Comparison of ENCODE assay signal across 29 cellular contexts in genomic region chr12:30784508-30784907, GRCh38.
"Had no signal": no experiment of that assay in that cellular context is flagged by ENCODE, and none has a peak within 500 bp of the region (broad histone marks: within the 10 kb centered on the region; RNA-seq: fewer than 3 reads in every experiment).

No MANE protein-coding gene starts in this region.

- H3K27ac Mint-ChIP-seq: activated CD8-positive, alpha-beta T cell treated with anti-CD3 and anti-CD28 coated beads for 36 hours; activated naive CD4-positive, alpha-beta T cell treated with anti-CD3 and anti-CD28 coated beads, Interleukin-2, amount 10 ng/mL, durations not matched to agents 7 days and 5 days; activated T-cell treated with anti-CD3 and anti-CD28 coated beads, Interleukin-2, amount 50 U/mL, for 72 hours; activated T-helper 2 cell treated with anti-CD3 and anti-CD28 coated beads, Interferon-gamma antibody, Interleukin-2, Interleukin-4, amounts not matched to agents 10 μg/mL and 5 μg/mL and 100 μg/mL, durations not matched to agents 14 hours and 24 hours and 36 hours had no signal

- H3K4me3 ChIP-seq: ascending aorta, body of pancreas, SJCRH30 had no signal

- H3K36me3 Mint-ChIP-seq: activated naive CD4-positive, alpha-beta T cell treated with anti-CD3 and anti-CD28 coated beads, Interleukin-2, amount 10 ng/mL, durations not matched to agents 7 days and 5 days had no signal

- H3K27me3 ChIP-seq: ascending aorta, body of pancreas, SJCRH30 had no signal

- H3K36me3 ChIP-seq: ascending aorta, SJCRH30 had no signal

- FAIRE-seq: bronchial epithelial cell had no signal

- H3K9ac ChIP-seq: SK-N-SH had no signal

- H3K9me3 ChIP-seq: ascending aorta, body of pancreas, SK-N-SH had no signal

- DNase-seq: activated CD4-positive, alpha-beta T cell treated with anti-CD3 and anti-CD28 coated beads for 4 hours; activated CD8-positive, alpha-beta memory T cell treated with anti-CD3 and anti-CD28 coated beads, Interleukin-2, amount 50 U/mL, for 4 hours; activated CD8-positive, alpha-beta T cell treated with anti-CD3 and anti-CD28 coated beads for 36 hours; activated gamma-delta T cell treated with Interleukin-2 at 50 U/mL for 16 hours; activated naive CD4-positive, alpha-beta T cell treated with anti-CD3 and anti-CD28 coated beads, Interleukin-2, amount 10 ng/mL, durations not matched to agents 7 days and 5 days; activated T-cell treated with anti-CD3 and anti-CD28 coated beads, Interleukin-2, amount 50 U/mL, for 72 hours; body of pancreas; central memory CD4-positive, alpha-beta T cell; Kasumi-1; NCI-H1417 treated with DMSO at 0.1 percent for 48 hours; NCI-H1694; NCI-H2029; NCI-H2107; NCI-H2171 treated with DMSO at 0.1 percent for 48 hours; NCI-H345; NCI-H510A; NCI-H526 treated with DMSO at 0.1 percent for 48 hours; NCI-H82; RPMI8226; SJCRH30; SK-N-SH; T-helper 1 cell had no signal

- H3K4me3 Mint-ChIP-seq: activated CD8-positive, alpha-beta T cell treated with anti-CD3 and anti-CD28 coated beads for 36 hours; activated naive CD4-positive, alpha-beta T cell treated with anti-CD3 and anti-CD28 coated beads, Interleukin-2, amount 10 ng/mL, durations not matched to agents 7 days and 5 days; activated T-cell treated with anti-CD3 and anti-CD28 coated beads, Interleukin-2, amount 50 U/mL, for 72 hours had no signal

- H3K4me2 ChIP-seq: SK-N-SH had no signal

- H3K4me1 ChIP-seq: ascending aorta, body of pancreas, SJCRH30 had no signal

- H3K4me1 Mint-ChIP-seq: activated naive CD4-positive, alpha-beta T cell treated with anti-CD3 and anti-CD28 coated beads, Interleukin-2, amount 10 ng/mL, durations not matched to agents 7 days and 5 days had no signal

- H3K9me3 Mint-ChIP-seq: activated CD8-positive, alpha-beta T cell treated with anti-CD3 and anti-CD28 coated beads for 36 hours; activated naive CD4-positive, alpha-beta T cell treated with anti-CD3 and anti-CD28 coated beads, Interleukin-2, amount 10 ng/mL, durations not matched to agents 7 days and 5 days; activated T-cell treated with anti-CD3 and anti-CD28 coated beads, Interleukin-2, amount 50 U/mL, for 72 hours; activated T-helper 2 cell treated with anti-CD3 and anti-CD28 coated beads, Interferon-gamma antibody, Interleukin-2, Interleukin-4, amounts not matched to agents 10 μg/mL and 5 μg/mL and 100 μg/mL, durations not matched to agents 14 hours and 24 hours and 36 hours had no signal

- ATAC-seq: activated CD4-positive, CD25-positive, alpha-beta regulatory T cell treated with anti-CD3 and anti-CD28 coated beads, Interleukin-2, amount 50 U/mL, for 24 hours; activated CD8-positive, alpha-beta T cell treated with anti-CD3 and anti-CD28 coated beads for 36 hours; activated T-cell treated with anti-CD3 and anti-CD28 coated beads, Interleukin-2, amount 50 U/mL, for 72 hours; body of pancreas; Panc1; Right ventricle myocardium inferior had no signal

- H3K27ac ChIP-seq: ascending aorta, body of pancreas, SJCRH30, VCaP had no signal
